Comparison of ENCODE assay signal across 1 cellular context in the genomic region with DNA sequence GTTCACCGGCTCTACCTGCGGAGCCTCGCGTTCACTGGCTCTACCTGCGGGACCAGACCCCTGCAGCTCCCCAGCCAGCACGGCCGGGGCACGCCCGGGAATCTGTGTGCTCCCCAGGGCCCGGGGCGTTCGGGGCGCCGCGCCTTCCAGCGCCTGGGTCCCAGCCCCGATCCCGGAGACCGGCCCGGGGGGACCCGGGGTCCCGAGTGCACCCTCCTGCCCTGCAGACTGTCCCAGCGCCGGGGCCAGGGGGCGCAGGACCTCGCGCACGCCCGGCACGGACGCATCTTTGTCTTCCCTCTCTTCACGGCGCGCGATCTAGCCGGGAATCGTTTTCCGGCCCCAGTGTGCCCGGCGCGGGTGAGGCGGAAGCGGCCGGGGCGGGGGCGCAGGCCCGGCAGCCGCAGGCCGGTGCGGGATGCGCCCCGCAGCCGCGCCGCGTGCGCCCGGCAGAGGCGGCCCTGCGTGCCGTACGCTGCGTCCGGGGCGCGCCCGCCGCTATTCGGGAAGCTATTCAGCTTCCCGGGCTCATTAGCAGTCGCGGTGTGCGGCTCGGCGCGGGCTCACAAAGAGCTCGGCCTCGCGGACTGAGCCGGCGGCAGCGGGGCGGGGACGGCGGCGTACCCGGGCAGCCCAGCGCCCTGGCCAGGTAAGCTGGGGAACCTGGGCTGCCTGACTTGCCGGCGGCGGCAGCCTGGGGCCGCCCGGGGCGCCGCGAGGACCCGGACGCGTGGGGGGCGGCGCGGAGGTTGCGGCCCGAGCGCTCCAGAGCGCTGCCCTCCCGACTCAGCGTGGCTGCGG.
TF ChIP-seq lines count a peak whose summit lies in the region.

APBA2 (plus strand) TSS at position 345 of the 801 bp plus-strand sequence. CDS start 167,911 bp downstream, outside the sequence.

TF ChIP-seq in HepG2, 621 proteins besides CTCF, POLR2A, EP300 and RAD21 (continued from another document):
- TF ChIP-seq TFDP2 (CRISPR knock-in tag; IDR thresholded peaks at IDR 0.05), result 0 out of 2 replicates have a peak, but pooled peaks have one; percentile 20
- TF ChIP-seq REXO4 (CRISPR knock-in tag; IDR thresholded peaks at IDR 0.05; ENCODE audit: borderline replicate concordance), result no peak
- no peak for TF ChIP-seq ZSCAN31 (CRISPR knock-in tag; IDR thresholded peaks at IDR 0.05; ENCODE audit: low read depth)
- no peak for TF ChIP-seq ZNF33B (CRISPR knock-in tag; IDR thresholded peaks at IDR 0.05)
- no peak for TF ChIP-seq SIX4 (CRISPR knock-in tag; IDR thresholded peaks at IDR 0.05)
- peak; percentile 31; the same call in 1 of the 2 replicates for TF ChIP-seq ZNF687 (CRISPR knock-in tag; IDR thresholded peaks at IDR 0.05)
- TF ChIP-seq NFIB (CRISPR knock-in tag; IDR thresholded peaks at IDR 0.05; ENCODE audit: borderline replicate concordance), result no peak
- TF ChIP-seq ZNF331 (CRISPR knock-in tag; IDR thresholded peaks at IDR 0.05), result no peak
- TF ChIP-seq ZNF251 (CRISPR knock-in tag; IDR thresholded peaks at IDR 0.05), result no peak
- TF ChIP-seq HNF4G (IDR thresholded peaks at IDR 0.05; ENCODE audit: borderline replicate concordance, low read depth, low read length), result no peak
- TF ChIP-seq HNF4G (CRISPR knock-in tag; IDR thresholded peaks at IDR 0.05; ENCODE audit: borderline replicate concordance, low read depth), result no peak
- 0 out of 2 replicates have a peak, but pooled peaks have one; percentile 29 for TF ChIP-seq ZNF800 (CRISPR knock-in tag; IDR thresholded peaks at IDR 0.05)
- no peak for TF ChIP-seq ZNF550 (CRISPR knock-in tag; IDR thresholded peaks at IDR 0.05; ENCODE audit: borderline replicate concordance)
- TF ChIP-seq, protein P1, sequence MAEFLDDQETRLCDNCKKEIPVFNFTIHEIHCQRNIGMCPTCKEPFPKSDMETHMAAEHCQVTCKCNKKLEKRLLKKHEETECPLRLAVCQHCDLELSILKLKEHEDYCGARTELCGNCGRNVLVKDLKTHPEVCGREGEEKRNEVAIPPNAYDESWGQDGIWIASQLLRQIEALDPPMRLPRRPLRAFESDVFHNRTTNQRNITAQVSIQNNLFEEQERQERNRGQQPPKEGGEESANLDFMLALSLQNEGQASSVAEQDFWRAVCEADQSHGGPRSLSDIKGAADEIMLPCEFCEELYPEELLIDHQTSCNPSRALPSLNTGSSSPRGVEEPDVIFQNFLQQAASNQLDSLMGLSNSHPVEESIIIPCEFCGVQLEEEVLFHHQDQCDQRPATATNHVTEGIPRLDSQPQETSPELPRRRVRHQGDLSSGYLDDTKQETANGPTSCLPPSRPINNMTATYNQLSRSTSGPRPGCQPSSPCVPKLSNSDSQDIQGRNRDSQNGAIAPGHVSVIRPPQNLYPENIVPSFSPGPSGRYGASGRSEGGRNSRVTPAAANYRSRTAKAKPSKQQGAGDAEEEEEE (CRISPR knock-in tag; IDR thresholded peaks at IDR 0.05; ENCODE audit: borderline replicate concordance), result no peak
- no peak for TF ChIP-seq ISX (CRISPR knock-in tag; conservative IDR thresholded peaks at IDR 0.05)
- TF ChIP-seq, protein P2, sequence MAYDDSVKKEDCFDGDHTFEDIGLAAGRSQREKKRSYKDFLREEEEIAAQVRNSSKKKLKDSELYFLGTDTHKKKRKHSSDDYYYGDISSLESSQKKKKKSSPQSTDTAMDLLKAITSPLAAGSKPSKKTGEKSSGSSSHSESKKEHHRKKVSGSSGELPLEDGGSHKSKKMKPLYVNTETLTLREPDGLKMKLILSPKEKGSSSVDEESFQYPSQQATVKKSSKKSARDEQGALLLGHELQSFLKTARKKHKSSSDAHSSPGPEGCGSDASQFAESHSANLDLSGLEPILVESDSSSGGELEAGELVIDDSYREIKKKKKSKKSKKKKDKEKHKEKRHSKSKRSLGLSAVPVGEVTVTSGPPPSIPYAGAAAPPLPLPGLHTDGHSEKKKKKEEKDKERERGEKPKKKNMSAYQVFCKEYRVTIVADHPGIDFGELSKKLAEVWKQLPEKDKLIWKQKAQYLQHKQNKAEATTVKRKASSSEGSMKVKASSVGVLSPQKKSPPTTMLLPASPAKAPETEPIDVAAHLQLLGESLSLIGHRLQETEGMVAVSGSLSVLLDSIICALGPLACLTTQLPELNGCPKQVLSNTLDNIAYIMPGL (CRISPR knock-in tag; IDR thresholded peaks at IDR 0.05; ENCODE audit: borderline replicate concordance in 1 of 2, low read depth in 1 of 2), result no peak
- TF ChIP-seq, protein P3, sequence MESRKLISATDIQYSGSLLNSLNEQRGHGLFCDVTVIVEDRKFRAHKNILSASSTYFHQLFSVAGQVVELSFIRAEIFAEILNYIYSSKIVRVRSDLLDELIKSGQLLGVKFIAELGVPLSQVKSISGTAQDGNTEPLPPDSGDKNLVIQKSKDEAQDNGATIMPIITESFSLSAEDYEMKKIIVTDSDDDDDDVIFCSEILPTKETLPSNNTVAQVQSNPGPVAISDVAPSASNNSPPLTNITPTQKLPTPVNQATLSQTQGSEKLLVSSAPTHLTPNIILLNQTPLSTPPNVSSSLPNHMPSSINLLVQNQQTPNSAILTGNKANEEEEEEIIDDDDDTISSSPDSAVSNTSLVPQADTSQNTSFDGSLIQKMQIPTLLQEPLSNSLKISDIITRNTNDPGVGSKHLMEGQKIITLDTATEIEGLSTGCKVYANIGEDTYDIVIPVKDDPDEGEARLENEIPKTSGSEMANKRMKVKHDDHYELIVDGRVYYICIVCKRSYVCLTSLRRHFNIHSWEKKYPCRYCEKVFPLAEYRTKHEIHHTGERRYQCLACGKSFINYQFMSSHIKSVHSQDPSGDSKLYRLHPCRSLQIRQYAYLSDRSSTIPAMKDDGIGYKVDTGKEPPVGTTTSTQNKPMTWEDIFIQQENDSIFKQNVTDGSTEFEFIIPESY (CRISPR knock-in tag; IDR thresholded peaks at IDR 0.05), result no peak
- TF ChIP-seq ZNF709 (CRISPR knock-in tag; IDR thresholded peaks at IDR 0.05), result no peak
- no peak for TF ChIP-seq ZBTB3 (CRISPR knock-in tag; IDR thresholded peaks at IDR 0.05; ENCODE audit: borderline replicate concordance, low read depth)
- no peak for TF ChIP-seq SIN3B (IDR thresholded peaks at IDR 0.05; ENCODE audit: low read length)
- peak; percentile 22; the same call in 1 of the 2 replicates for TF ChIP-seq MYC (CRISPR knock-in tag; IDR thresholded peaks at IDR 0.05; ENCODE audit: borderline replicate concordance)
